9 cellular contexts compared by ENCODE assay signal in genomic region chr2:144963031-144963430, GRCh38.
"Had no signal": no experiment of that assay in that cellular context is flagged by ENCODE, and none has a peak within 500 bp of the region (broad histone marks: within the 10 kb centered on the region; RNA-seq: fewer than 3 reads in every experiment).

No MANE protein-coding gene starts in this region.

- H3K27ac ChIP-seq: GM23248, HL-60 had no signal

- H3K36me3 Mint-ChIP-seq: IgD-negative memory B cell had no signal

- H3K27ac Mint-ChIP-seq: HFFc6, IgD-negative memory B cell had no signal

- H3K9me3 ChIP-seq: HAP-1 had no signal

- ATAC-seq: HCT116 had no signal

- H2AFZ ChIP-seq: GM23248 had no signal

- H3K27me3 Mint-ChIP-seq: IgD-negative memory B cell had no signal

- H3K4me3 ChIP-seq: GM23248, HAP-1 had no signal

- H3K4me1 Mint-ChIP-seq: IgD-negative memory B cell had no signal

- H3K4me3 Mint-ChIP-seq: HFFc6, IgD-negative memory B cell had no signal

- DNase-seq: GM23248, GOT3, H7, HFFc6, KG1 had no signal

- H3K9ac ChIP-seq: GM23248 had no signal

- H3K36me3 ChIP-seq: HAP-1 had no signal
